ENCODE assay signal across 16 cellular contexts in the genomic region with DNA sequence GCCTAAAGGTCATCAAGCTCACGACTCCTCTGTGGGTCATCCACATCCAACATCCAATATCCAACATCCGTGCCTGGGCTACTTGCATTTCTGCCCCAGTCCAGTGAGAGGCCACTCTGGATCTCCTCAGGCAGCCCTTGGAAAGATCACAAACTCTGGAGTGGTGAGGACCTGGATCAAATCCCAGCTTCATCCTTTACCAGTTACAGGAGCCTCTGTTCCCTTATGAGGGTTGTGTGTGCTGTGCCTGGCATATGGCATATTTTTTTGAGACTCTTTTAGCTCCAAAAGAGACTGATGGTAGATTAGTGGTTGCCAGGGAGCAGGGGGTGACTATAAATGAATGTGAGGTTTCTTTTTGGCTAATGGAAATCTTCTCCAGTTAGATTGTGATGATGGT.
"Had no signal": no experiment of that assay in that cellular context is flagged by ENCODE, and none has a peak within 500 bp of the region (broad histone marks: within the 10 kb centered on the region; RNA-seq: fewer than 3 reads in every experiment).

No MANE protein-coding gene starts in this region.

- H3K27me3 Mint-ChIP-seq: activated CD8-positive, alpha-beta T cell treated with anti-CD3 and anti-CD28 coated beads for 36 hours had no signal

- ATAC-seq: activated CD4-positive, CD25-positive, alpha-beta regulatory T cell treated with anti-CD3 and anti-CD28 coated beads, Interleukin-2, amount 50 U/mL, for 24 hours; activated CD8-positive, alpha-beta T cell treated with anti-CD3 and anti-CD28 coated beads for 36 hours had no signal

- H3K27ac Mint-ChIP-seq: activated CD8-positive, alpha-beta T cell treated with anti-CD3 and anti-CD28 coated beads for 36 hours; activated naive CD8-positive, alpha-beta T cell treated with anti-CD3 and anti-CD28 coated beads, Interleukin-2, amount 10 ng/mL, durations not matched to agents 7 days and 5 days had no signal

- H3K9me3 ChIP-seq: adrenal gland had no signal

- H3K36me3 Mint-ChIP-seq: activated naive CD8-positive, alpha-beta T cell treated with anti-CD3 and anti-CD28 coated beads, Interleukin-2, amount 10 ng/mL, durations not matched to agents 7 days and 5 days had no signal

- H3K4me1 ChIP-seq: adrenal gland had no signal

- H3K36me3 ChIP-seq: adrenal gland had no signal

- H3K4me2 ChIP-seq: PC-9 had no signal

- DNase-seq: activated CD4-positive, alpha-beta T cell treated with anti-CD3 and anti-CD28 coated beads for 4 hours; activated CD8-positive, alpha-beta memory T cell treated with anti-CD3 and anti-CD28 coated beads, Interleukin-2, amount 50 U/mL, for 48 hours; activated CD8-positive, alpha-beta T cell treated with anti-CD3 and anti-CD28 coated beads for 36 hours; activated naive CD4-positive, alpha-beta T cell treated with anti-CD3 and anti-CD28 coated beads, Interleukin-2, amount 50 U/mL, for 16 hours; activated naive CD8-positive, alpha-beta T cell treated with anti-CD3 and anti-CD28 coated beads, Interleukin-2, amount 10 ng/mL, durations not matched to agents 7 days and 5 days; activated T-cell treated with anti-CD3 and anti-CD28 coated beads, Interleukin-2, amount 50 U/mL, for 1 hour; adrenal gland; anterior cingulate cortex; KG1; NCI-H1092; NCI-H2081; NCI-H526 treated with DMSO at 0.1 percent for 48 hours; PC-9; SHP77 treated with DMSO at 0.1 percent for 48 hours had no signal

- H3K9me3 Mint-ChIP-seq: activated CD8-positive, alpha-beta T cell treated with anti-CD3 and anti-CD28 coated beads for 36 hours; activated naive CD8-positive, alpha-beta T cell treated with anti-CD3 and anti-CD28 coated beads, Interleukin-2, amount 10 ng/mL, durations not matched to agents 7 days and 5 days had no signal

- H2AFZ ChIP-seq: PC-9 had no signal

- H3K4me1 Mint-ChIP-seq: activated naive CD8-positive, alpha-beta T cell treated with anti-CD3 and anti-CD28 coated beads, Interleukin-2, amount 10 ng/mL, durations not matched to agents 7 days and 5 days had no signal

- H3K4me3 Mint-ChIP-seq: activated CD8-positive, alpha-beta T cell treated with anti-CD3 and anti-CD28 coated beads for 36 hours; activated naive CD8-positive, alpha-beta T cell treated with anti-CD3 and anti-CD28 coated beads, Interleukin-2, amount 10 ng/mL, durations not matched to agents 7 days and 5 days had no signal

- H3K27ac ChIP-seq: adrenal gland, coronary artery, PC-9 had no signal

- H3K4me3 ChIP-seq: adrenal gland, coronary artery, PC-9 had no signal
